21 cellular contexts compared by ENCODE assay signal in genomic region chr3:177084616-177085015, GRCh38.
DNase-seq lines count a peak whose midpoint lies in the region; ATAC-seq, FAIRE-seq and TF ChIP-seq lines count a peak whose summit lies in the region.
"Had no signal": no experiment of that assay in that cellular context is flagged by ENCODE, and none has a peak within 500 bp of the region (broad histone marks: within the 10 kb centered on the region; RNA-seq: fewer than 3 reads in every experiment).

No MANE protein-coding gene starts in this region.

- in situ Hi-C loops in Panc1 (cut with HindIII; ENCODE audit: low pct_unique_long_range_greater_than_20kb, low sequenced_read_pairs): no loop called here

- peak overlapping the region; percentile 30; the same call in 1 of the 2 replicates for H3K27ac ChIP-seq in Panc1 (ENCODE audit: low read length)
- no peak overlapping the region for H3K27ac ChIP-seq in mesenchymal stem cell (ENCODE audit: low read length, poor library complexity, severe bottlenecking)
- no peak overlapping the region for H3K27ac ChIP-seq in kidney (ENCODE audit: low read depth in 2 of 2, low read length in 2 of 2)

- peaks cover 13% of the 10 kb centered on the region for H3K79me1 ChIP-seq in mesenchymal stem cell (replicated peaks; ENCODE audit: low read length, poor library complexity, severe bottlenecking)

- H2AFZ ChIP-seq in mesenchymal stem cell (ENCODE audit: low read depth, low read length): no peak overlapping the region

- H3K4me1 ChIP-seq in Panc1 (ENCODE audit: control insufficient read depth, insufficient read depth, low read length) (peaks cover 10% of the 10 kb centered on the region), mesenchymal stem cell (ENCODE audit: control insufficient read depth, insufficient read depth, low read depth, low read length) (peaks cover 3% of the 10 kb centered on the region), kidney (ENCODE audit: control insufficient read depth in 1 of 2, insufficient read depth in 1 of 2, low read depth in 1 of 2, low read length in 2 of 2) (peaks cover 5 to 7% of the 10 kb centered on the region in 2 donors)

- TF ChIP-seq CTCF in Panc1 (IDR thresholded peaks at IDR 0.05) (no peak), kidney (IDR thresholded peaks at IDR 0.05; ENCODE audit: borderline replicate concordance, extremely low read depth, insufficient read depth) (no peak)

- no peak for ATAC-seq in Panc1
- ATAC-seq: HCT116, Right ventricle myocardium inferior, SK-N-SH treated with all-trans-retinoic acid at 6 μM for 48 hours had no signal

- no peak overlapping the region for H3K4ac ChIP-seq in mesenchymal stem cell (ENCODE audit: low read depth in 1 of 2, low read length in 2 of 2)

- no peak overlapping the region for H2AK5ac ChIP-seq in mesenchymal stem cell (ENCODE audit: low read length, severe bottlenecking)

- FAIRE-seq in GM12892 (lab: Jason Lieb, UNC): peak; percentile 54
- no peak for FAIRE-seq in kidney (lab: Jason Lieb, UNC)
- FAIRE-seq: G401.6, RCC 7860 had no signal

- H2BK15ac ChIP-seq in mesenchymal stem cell (ENCODE audit: low read depth, poor library complexity, severe bottlenecking): no peak overlapping the region

- no TSS peak for BruUV-seq in Panc1 (replicated peaks; lab: Mats Ljungman, UMichigan)

- CTCF ChIA-PET in Panc1 (lab: Charles Lee): no interaction called here

- H3K18ac ChIP-seq in mesenchymal stem cell (ENCODE audit: low read depth in 1 of 2, low read length in 2 of 2): no peak overlapping the region

- POLR2A ChIA-PET in Panc1 (lab: Charles Lee): no interaction called here

- H2BK120ac ChIP-seq in mesenchymal stem cell (ENCODE audit: low read depth, low read length): no peak overlapping the region

- H4K91ac ChIP-seq in mesenchymal stem cell (ENCODE audit: low read length): no peak overlapping the region

- WGBS in mesenchymal stem cell: 100% methylated on average over 3 of the region's 3 CpGs

- no peak overlapping the region for H3K23ac ChIP-seq in mesenchymal stem cell (ENCODE audit: low read length in 2 of 2)

- no peak overlapping the region for H4K8ac ChIP-seq in mesenchymal stem cell (ENCODE audit: low read length)

- H3K4me2 ChIP-seq in mesenchymal stem cell (ENCODE audit: low read length, poor library complexity, severe bottlenecking): peak overlapping the region; percentile 22

- no peak overlapping the region for H2BK5ac ChIP-seq in mesenchymal stem cell (ENCODE audit: low read depth, low read length, poor library complexity, severe bottlenecking)

- H2BK12ac ChIP-seq in mesenchymal stem cell (ENCODE audit: low read length in 2 of 2): no peak overlapping the region

- peak overlapping the region in 1 of 2 experiments; percentile 36 for H3K14ac ChIP-seq in mesenchymal stem cell (ENCODE audit: low read length in 2 of 2)

- H3K9me3 ChIP-seq in Panc1 (ENCODE audit: control insufficient read depth, insufficient read depth, low read depth, low read length) (no peaks in the 10 kb centered on the region), mesenchymal stem cell (ENCODE audit: control insufficient read depth, low read length) (no peaks in the 10 kb centered on the region), kidney (ENCODE audit: control insufficient read depth in 1 of 2, low read length in 2 of 2) (no peaks in the 10 kb centered on the region)

- TF ChIP-seq POLR2A in GM12892 (IDR thresholded peaks at IDR 0.05; ENCODE audit: low read depth, low read length): no peak

- H3K9ac ChIP-seq in mesenchymal stem cell (ENCODE audit: low read length) (no peak overlapping the region), kidney (ENCODE audit: low read length in 2 of 2) (no peak overlapping the region)

- intact Hi-C loops in Panc1 (cut with micrococcal nuclease; ENCODE audit: unreplicated experiment): no loop called here
- intact Hi-C loops in kidney (cut with DNase I): no loop called here

- H3K4me3 ChIP-seq in Panc1 (ENCODE audit: low read depth in 2 of 2, low read length in 2 of 2) (no peak overlapping the region), mesenchymal stem cell (ENCODE audit: insufficient read depth in 1 of 2, low read depth in 1 of 2, low read length in 2 of 2) (no peak overlapping the region), kidney (ENCODE audit: low read length in 2 of 2) (no peak overlapping the region)

- DNase-seq in GM12892 (ENCODE audit: insufficient read length) (no peak), Panc1 (ENCODE audit: low read depth, low spot score) (no peak), dermis microvascular lymphatic vessel endothelial cell (ENCODE audit: low read depth in 2 of 2) (peak; percentile 22 to 63), mesenchymal stem cell (no peak), kidney (no peak), GOT3 (lab: John Stamatoyannopoulos, UW) (no peak)
- DNase-seq in activated CD4-positive, alpha-beta T cell treated with anti-CD3 and anti-CD28 coated beads for 48 hours: no peak
- DNase-seq: AML-193; IMR-90; NCI-H1092; NCI-H1436 treated with DMSO at 0.1 percent for 48 hours; NCI-H2029; NCI-H2171; NCI-H446; NCI-H526 treated with DMSO at 0.1 percent for 48 hours; NK-92 treated with Interleukin-12 subunit alpha and Interleukin-12 subunit beta, amount 100 ng/mL, for 24 hours had no signal

- no peaks in the 10 kb centered on the region for H3K36me3 ChIP-seq in Panc1 (ENCODE audit: control insufficient read depth, insufficient read depth, low read length)
- peaks cover 2 to 7% of the 10 kb centered on the region in 2 experiments for H3K36me3 ChIP-seq in mesenchymal stem cell (ENCODE audit: control insufficient read depth in 1 of 2, insufficient read depth in 2 of 2, low read depth in 1 of 2, low read length in 2 of 2)
- H3K36me3 ChIP-seq in kidney (ENCODE audit: control insufficient read depth in 1 of 2, insufficient read depth in 2 of 2, low read length in 2 of 2): no peaks in the 10 kb centered on the region

- H3K27me3 ChIP-seq in Panc1 (ENCODE audit: control insufficient read depth, insufficient read depth, low read length): no peaks in the 10 kb centered on the region
- no peaks in the 10 kb centered on the region for H3K27me3 ChIP-seq in mesenchymal stem cell (ENCODE audit: control insufficient read depth in 1 of 2, insufficient read depth in 1 of 2, low read length in 2 of 2)

Comparison
In these comparisons a context has a peak if more than half of its experiments do, and no peak if none do; other contexts are left out.
1. DNase-seq: peak in dermis microvascular lymphatic vessel endothelial cell (2 of 2); none in GM12892 (single experiment), Panc1 (single experiment), mesenchymal stem cell (single experiment), kidney (single experiment), activated CD4-positive, alpha-beta T cell treated with anti-CD3 and anti-CD28 coated beads for 48 hours (single experiment) and GOT3 (single experiment).